In the genomic region with DNA sequence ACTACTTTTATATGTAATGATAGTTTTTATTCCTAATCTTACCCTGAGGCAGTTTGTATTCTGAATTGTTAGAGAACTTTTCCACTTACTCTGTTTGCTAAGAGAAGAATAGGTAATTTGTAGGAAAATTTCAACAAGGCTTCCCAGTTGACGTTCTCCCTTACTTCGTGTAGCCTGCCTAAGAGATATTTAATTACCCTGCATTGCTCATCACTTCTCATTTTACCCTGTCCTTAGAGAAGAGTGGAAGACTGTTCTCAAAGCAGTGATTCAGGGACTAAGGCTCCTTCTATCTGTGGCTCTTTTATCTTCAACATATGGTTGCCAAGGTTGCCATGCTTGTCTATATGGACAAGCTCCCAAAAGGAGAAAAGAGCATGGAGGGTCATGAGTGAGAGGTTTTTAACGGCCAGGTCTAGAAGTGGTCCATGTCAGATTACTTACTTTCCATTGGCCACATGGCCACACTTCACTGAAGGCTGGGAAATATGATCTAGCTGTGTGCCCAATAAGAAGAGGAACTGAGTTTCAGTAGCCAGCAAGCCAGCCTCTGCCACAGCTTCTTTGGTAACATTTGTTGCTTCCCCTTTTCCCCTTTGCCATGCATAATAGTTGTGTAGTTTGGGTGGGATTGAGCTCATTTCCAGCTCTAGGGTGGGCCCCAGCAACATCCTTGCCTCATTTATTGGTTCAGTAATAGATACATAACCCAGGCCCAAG, we compare ENCODE assay signal across 15 cellular contexts.
DNase-seq lines count a peak whose midpoint lies in the region; ATAC-seq and FAIRE-seq lines count a peak whose summit lies in the region.
"Had no signal": no experiment of that assay in that cellular context is flagged by ENCODE, and none has a peak within 500 bp of the region (broad histone marks: within the 10 kb centered on the region; RNA-seq: fewer than 3 reads in every experiment).

No MANE protein-coding gene starts in this region.

- H3K27ac Mint-ChIP-seq in dendritic cell treated with granulocyte-macrophage colony-stimulating factor and Interleukin-4, amounts not matched to agents 40 ng/mL and 50 ng/mL, for 4 days: peak overlapping the region; percentile 81
- H3K27ac Mint-ChIP-seq: activated naive CD4-positive, alpha-beta T cell treated with anti-CD3 and anti-CD28 coated beads for 36 hours had no signal

- ATAC-seq in GM19397 (IDR thresholded peaks at IDR 0.05; ENCODE audit: unreplicated experiment) (no peak), GM18861 (IDR thresholded peaks at IDR 0.05; ENCODE audit: unreplicated experiment) (no peak)

- no peaks in the 10 kb centered on the region for H3K36me3 Mint-ChIP-seq in dendritic cell treated with granulocyte-macrophage colony-stimulating factor and Interleukin-4, amounts not matched to agents 40 ng/mL and 50 ng/mL, for 4 days (ENCODE audit: low read depth)

- H3K27me3 Mint-ChIP-seq in dendritic cell treated with granulocyte-macrophage colony-stimulating factor and Interleukin-4, amounts not matched to agents 40 ng/mL and 50 ng/mL, for 4 days: no peaks in the 10 kb centered on the region

- intact Hi-C loops in dendritic cell treated with granulocyte-macrophage colony-stimulating factor and Interleukin-4, amounts not matched to agents 40 ng/mL and 50 ng/mL, for 4 days (cut with micrococcal nuclease): loop anchor here (2.0 kb wide), 2 partner anchors 17 to 23 kb away; partner anchors contain the start of gene PDE8A

- peaks cover 80% of the 10 kb centered on the region for H3K4me1 Mint-ChIP-seq in dendritic cell treated with granulocyte-macrophage colony-stimulating factor and Interleukin-4, amounts not matched to agents 40 ng/mL and 50 ng/mL, for 4 days (ENCODE audit: low read depth)

- H3K4me3 Mint-ChIP-seq in dendritic cell treated with granulocyte-macrophage colony-stimulating factor and Interleukin-4, amounts not matched to agents 40 ng/mL and 50 ng/mL, for 4 days: no peak overlapping the region
- H3K4me3 Mint-ChIP-seq: activated naive CD4-positive, alpha-beta T cell treated with anti-CD3 and anti-CD28 coated beads for 36 hours had no signal

- peak; percentile 54 for DNase-seq in Ammon's horn (ENCODE audit: low spot score)
- no peak for DNase-seq in GM19239 (ENCODE audit: insufficient read length, low spot score)
- peak; percentile 67 for DNase-seq in NOMO-1 treated with dmso at 0.1 percent for 144 hours (lab: John Stamatoyannopoulos, UW; ENCODE audit: unreplicated experiment)
- no peak for DNase-seq in D341Med (ENCODE audit: low spot score)
- DNase-seq in NCI-H187 (lab: John Stamatoyannopoulos, UW): no peak
- DNase-seq: ACHN; activated CD4-positive, alpha-beta T cell treated with anti-CD3 and anti-CD28 coated beads, Interleukin-2, amount 50 U/mL, for 4 hours; activated naive CD4-positive, alpha-beta T cell treated with anti-CD3 and anti-CD28 coated beads for 36 hours; activated T-cell treated with anti-CD3 and anti-CD28 coated beads, Interleukin-2, amount 50 U/mL, for 1 hour; Caco-2; KG1; NK-92 treated with Interleukin-12 subunit alpha and Interleukin-12 subunit beta, amount 100 ng/mL, for 24 hours had no signal

- peak; percentile 21 for FAIRE-seq in GM19239 (lab: Jason Lieb, UNC)

- no peaks in the 10 kb centered on the region for H3K9me3 Mint-ChIP-seq in dendritic cell treated with granulocyte-macrophage colony-stimulating factor and Interleukin-4, amounts not matched to agents 40 ng/mL and 50 ng/mL, for 4 days
- H3K9me3 Mint-ChIP-seq: activated naive CD4-positive, alpha-beta T cell treated with anti-CD3 and anti-CD28 coated beads for 36 hours had no signal

Comparison
In these comparisons a context has a peak if more than half of its experiments do, and no peak if none do; other contexts are left out.
1. DNase-seq: peak in Ammon's horn (single experiment) and NOMO-1 treated with dmso at 0.1 percent for 144 hours (single experiment); none in GM19239 (single experiment), D341Med (single experiment) and NCI-H187 (0 of 2).